ENCODE assay signal across 1 cellular context in genomic region chr3:124256156-124256555, GRCh38.
TF ChIP-seq lines count a peak whose summit lies in the region.

No MANE protein-coding gene starts in this region.

TF ChIP-seq in WTC11, 78 proteins besides CTCF, POLR2A, EP300 and RAD21 (continued from another document):
- TF ChIP-seq HMGXB4 (CRISPR knock-in tag; IDR thresholded peaks at IDR 0.05) (no peak), ERG (CRISPR knock-in tag; IDR thresholded peaks at IDR 0.05) (no peak), ATF6 (CRISPR knock-in tag; IDR thresholded peaks at IDR 0.05) (no peak), ZNF219 (CRISPR knock-in tag; IDR thresholded peaks at IDR 0.05; ENCODE audit: borderline replicate concordance) (no peak), ZNF532 (CRISPR knock-in tag; IDR thresholded peaks at IDR 0.05; ENCODE audit: borderline replicate concordance) (no peak), IRF1 (CRISPR knock-in tag; IDR thresholded peaks at IDR 0.05) (no peak), ZNF396 (CRISPR knock-in tag; IDR thresholded peaks at IDR 0.05; ENCODE audit: borderline replicate concordance) (no peak), ZMAT4 (CRISPR knock-in tag; IDR thresholded peaks at IDR 0.05) (no peak), CREB1 (CRISPR knock-in tag; IDR thresholded peaks at IDR 0.05) (no peak), KAT7 (CRISPR knock-in tag; IDR thresholded peaks at IDR 0.05; ENCODE audit: borderline replicate concordance) (no peak), JUN (CRISPR knock-in tag; IDR thresholded peaks at IDR 0.05) (no peak), GRHL2 (CRISPR knock-in tag; IDR thresholded peaks at IDR 0.05; ENCODE audit: insufficient replicate concordance, severe bottlenecking) (no peak), AFF4 (CRISPR knock-in tag; IDR thresholded peaks at IDR 0.05; ENCODE audit: borderline replicate concordance) (no peak)
TF ChIP-seq in WTC11: peak in this region for 0.
